ENCODE assay signal across 1 cellular context in genomic region chr17:83051423-83052240, GRCh38.
TF ChIP-seq lines count a peak whose summit lies in the region.

No MANE protein-coding gene starts in this region.

TF ChIP-seq in HepG2, 621 proteins besides CTCF, POLR2A, EP300 and RAD21 (continued from another document and continues in another):
- TF ChIP-seq ARID4A (CRISPR knock-in tag; IDR thresholded peaks at IDR 0.05; ENCODE audit: borderline replicate concordance) (peak; percentile 99), YY1 (IDR thresholded peaks at IDR 0.05; ENCODE audit: insufficient read depth, insufficient replicate concordance, low read depth, low read length) (peak; percentile 67), PBX3 (CRISPR knock-in tag; IDR thresholded peaks at IDR 0.05; ENCODE audit: borderline replicate concordance) (no peak; the same call in 1 of the 2 replicates), ZNF850 (CRISPR knock-in tag; conservative IDR thresholded peaks at IDR 0.05) (no peak; the same call in 1 of the 2 replicates), KLF11 (CRISPR knock-in tag; IDR thresholded peaks at IDR 0.05) (0 out of 2 replicates have a peak, but pooled peaks have one; percentile 56), XBP1 (CRISPR knock-in tag; IDR thresholded peaks at IDR 0.05) (peak; percentile 30; the same call in 1 of the 2 replicates), SATB2 (CRISPR knock-in tag; IDR thresholded peaks at IDR 0.05) (0 out of 2 replicates have a peak, but pooled peaks have one; percentile 62), POGZ (CRISPR knock-in tag; IDR thresholded peaks at IDR 0.05) (peak; percentile 80), ZBTB2 (CRISPR knock-in tag; IDR thresholded peaks at IDR 0.05; ENCODE audit: low read depth) (peak; percentile 64), MYNN (CRISPR knock-in tag; IDR thresholded peaks at IDR 0.05; ENCODE audit: low read depth) (0 out of 2 replicates have a peak, but pooled peaks have one; percentile 71), NFIC (IDR thresholded peaks at IDR 0.05; ENCODE audit: low read length) (no peak), ETV5 (CRISPR knock-in tag; IDR thresholded peaks at IDR 0.05; ENCODE audit: borderline replicate concordance) (no peak; the same call in 1 of the 2 replicates), CSRNP1 (CRISPR knock-in tag; IDR thresholded peaks at IDR 0.05) (peak; percentile 85; the same call in 1 of the 2 replicates), ZNF597 (CRISPR knock-in tag; IDR thresholded peaks at IDR 0.05) (no peak), ADNP (CRISPR knock-in tag; IDR thresholded peaks at IDR 0.05) (no peak), ZNF552 (CRISPR knock-in tag; IDR thresholded peaks at IDR 0.05; ENCODE audit: borderline replicate concordance) (no peak), ZMAT3 (CRISPR knock-in tag; conservative IDR thresholded peaks at IDR 0.05) (no peak; the same call in 1 of the 2 replicates), TSC22D2 (CRISPR knock-in tag; IDR thresholded peaks at IDR 0.05; ENCODE audit: borderline replicate concordance) (no peak), BHLHE40 (IDR thresholded peaks at IDR 0.05; ENCODE audit: low read length) (peak; percentile 34; the same call in 1 of the 2 replicates), SNAPC2 (CRISPR knock-in tag; IDR thresholded peaks at IDR 0.05) (0 out of 2 replicates have a peak, but pooled peaks have one; percentile 12), ZNF143 (CRISPR knock-in tag; IDR thresholded peaks at IDR 0.05) (peak; percentile 34; the same call in 1 of the 2 replicates), NRL (CRISPR knock-in tag; IDR thresholded peaks at IDR 0.05; ENCODE audit: borderline replicate concordance) (no peak), ZNF326 (CRISPR knock-in tag; IDR thresholded peaks at IDR 0.05; ENCODE audit: borderline replicate concordance) (no peak), ZNF138 (CRISPR knock-in tag; IDR thresholded peaks at IDR 0.05; ENCODE audit: low read depth) (peak; percentile 65; the same call in 1 of the 2 replicates), ZNF225 (CRISPR knock-in tag; IDR thresholded peaks at IDR 0.05) (no peak; the same call in 1 of the 2 replicates), CSRNP2 (CRISPR knock-in tag; conservative IDR thresholded peaks at IDR 0.05; ENCODE audit: low read depth) (no peak), MIER2 (CRISPR knock-in tag; IDR thresholded peaks at IDR 0.05) (no peak), ZNF256 (CRISPR knock-in tag; conservative IDR thresholded peaks at IDR 0.05) (peak; percentile 66; the same call in 1 of the 2 replicates), ATF6 (CRISPR knock-in tag; conservative IDR thresholded peaks at IDR 0.05) (0 out of 2 replicates have a peak, but pooled peaks have one; percentile 77), NFE2 (CRISPR knock-in tag; IDR thresholded peaks at IDR 0.05) (no peak), ZNF207 (IDR thresholded peaks at IDR 0.05; ENCODE audit: borderline replicate concordance) (no peak), TFDP1 (CRISPR knock-in tag; IDR thresholded peaks at IDR 0.05; ENCODE audit: borderline replicate concordance) (peak; percentile 90; the same call in 1 of the 2 replicates), CBX5 (CRISPR knock-in tag; IDR thresholded peaks at IDR 0.05; ENCODE audit: borderline replicate concordance) (no peak; the same call in 1 of the 2 replicates), MXI1 (IDR thresholded peaks at IDR 0.05; ENCODE audit: borderline replicate concordance, low read depth, low read length) (peak; percentile 99; the same call in 2 of the 3 replicates), ZNF484 (CRISPR knock-in tag; IDR thresholded peaks at IDR 0.05; ENCODE audit: borderline replicate concordance, low read depth) (peak; percentile 71), ZNF292 (CRISPR knock-in tag; IDR thresholded peaks at IDR 0.05; ENCODE audit: borderline replicate concordance, low read depth) (no peak), ZBTB34 (CRISPR knock-in tag; IDR thresholded peaks at IDR 0.05) (peak; percentile 88), RNF219 (CRISPR knock-in tag; IDR thresholded peaks at IDR 0.05) (no peak; the same call in 1 of the 2 replicates), SRSF9 (IDR thresholded peaks at IDR 0.05; ENCODE audit: borderline replicate concordance, insufficient read depth, low read depth, low read length, poor library complexity, severe bottlenecking) (no peak), ZNF335 (CRISPR knock-in tag; IDR thresholded peaks at IDR 0.05) (no peak; the same call in 1 of the 2 replicates), TP53 (CRISPR knock-in tag; conservative IDR thresholded peaks at IDR 0.05) (no peak), CC2D1A (CRISPR knock-in tag; IDR thresholded peaks at IDR 0.05) (no peak), NFRKB (IDR thresholded peaks at IDR 0.05) (no peak), ZNF629 (CRISPR knock-in tag; conservative IDR thresholded peaks at IDR 0.05) (peak; percentile 20)
